In the genomic region with DNA sequence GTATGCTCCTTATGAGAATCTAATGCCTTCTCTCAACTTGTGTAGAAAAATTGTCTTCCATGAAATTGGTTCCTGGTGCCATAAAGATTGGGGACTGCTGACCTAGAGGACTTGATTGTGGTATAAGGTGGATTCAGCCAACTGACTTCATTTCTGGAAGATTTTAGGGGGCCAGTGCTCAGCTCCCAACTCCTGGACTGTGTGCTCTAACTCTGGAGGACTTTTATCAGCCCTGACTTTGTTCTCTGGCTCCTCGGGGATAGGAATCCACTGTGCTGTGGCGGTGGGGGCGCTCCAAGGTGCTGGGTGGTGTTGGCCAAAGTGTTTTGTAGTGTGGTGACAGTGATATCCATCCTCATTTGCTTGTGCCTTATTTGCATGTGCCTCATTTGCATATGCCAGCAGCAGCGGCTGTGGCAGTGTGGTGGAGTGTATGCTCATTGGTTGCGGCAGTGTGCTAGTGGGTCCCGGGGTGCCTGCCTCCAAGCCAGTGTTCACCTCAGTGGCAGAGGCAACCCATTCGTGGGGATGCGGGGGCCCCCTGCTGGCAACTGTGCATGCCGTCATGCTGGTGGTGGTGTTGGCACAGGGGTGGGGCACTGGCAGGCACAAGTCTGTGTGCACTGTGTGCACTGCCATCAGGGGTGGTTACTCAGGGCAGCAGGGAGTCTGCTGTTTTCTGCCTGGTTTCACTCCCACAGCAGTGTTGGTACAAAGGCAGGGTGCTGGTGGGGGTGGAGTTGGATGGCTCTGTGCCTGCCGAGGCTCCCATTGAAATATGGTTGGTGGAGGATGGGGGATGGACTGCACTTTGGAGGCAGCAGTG, we compare ENCODE assay signal across 1 cellular context.
A peak's percentile ranks its signal among the peaks of the same experiment; 100 is the strongest.
TF ChIP-seq lines count a peak whose summit lies in the region.

No MANE protein-coding gene starts in this region.

TF ChIP-seq in HepG2, 621 proteins besides CTCF, POLR2A, EP300 and RAD21 (continued from another document):
- TF ChIP-seq AGO2 (optimal IDR thresholded peaks at IDR 0.05; ENCODE audit: low read depth, low read length) (peak; percentile 89), PRDM4 (CRISPR knock-in tag; IDR thresholded peaks at IDR 0.05; ENCODE audit: borderline replicate concordance) (no peak), RARG (CRISPR knock-in tag; IDR thresholded peaks at IDR 0.05; ENCODE audit: low read depth) (no peak), GATAD2A (CRISPR knock-in tag; IDR thresholded peaks at IDR 0.05) (0 out of 2 replicates have a peak, but pooled peaks have one; percentile 39), ZNF253 (CRISPR knock-in tag; IDR thresholded peaks at IDR 0.05; ENCODE audit: borderline replicate concordance) (0 out of 2 replicates have a peak, but pooled peaks have one; percentile 8), FOXA3 (CRISPR knock-in tag; IDR thresholded peaks at IDR 0.05) (no peak), ZFX (CRISPR knock-in tag; IDR thresholded peaks at IDR 0.05; ENCODE audit: low read depth) (0 out of 2 replicates have a peak, but pooled peaks have one; percentile 33), NRL (CRISPR knock-in tag; IDR thresholded peaks at IDR 0.05; ENCODE audit: borderline replicate concordance) (peak; percentile 58), MAFK (conservative IDR thresholded peaks at IDR 0.05 in 1 of 2, IDR thresholded peaks at IDR 0.05 in 1 of 2; ENCODE audit: low read length in 2 of 2) (no peak), POGZ (CRISPR knock-in tag; IDR thresholded peaks at IDR 0.05) (peak; percentile 59; the same call in 1 of the 2 replicates), ZNF746 (CRISPR knock-in tag; IDR thresholded peaks at IDR 0.05) (no peak), ZNF790 (CRISPR knock-in tag; IDR thresholded peaks at IDR 0.05; ENCODE audit: borderline replicate concordance) (no peak), ZNF747 (CRISPR knock-in tag; IDR thresholded peaks at IDR 0.05; ENCODE audit: borderline replicate concordance) (no peak), PATZ1 (CRISPR knock-in tag; IDR thresholded peaks at IDR 0.05) (peak; percentile 47; the same call in 1 of the 2 replicates), ZNF589 (CRISPR knock-in tag; conservative IDR thresholded peaks at IDR 0.05) (peak; percentile 82; the same call in 1 of the 2 replicates), ZBTB46 (CRISPR knock-in tag; IDR thresholded peaks at IDR 0.05; ENCODE audit: borderline replicate concordance) (no peak; the same call in 1 of the 2 replicates), BATF2 (CRISPR knock-in tag; IDR thresholded peaks at IDR 0.05) (0 out of 2 replicates have a peak, but pooled peaks have one; percentile 27), ZIK1 (CRISPR knock-in tag; IDR thresholded peaks at IDR 0.05; ENCODE audit: borderline replicate concordance, low read depth) (no peak), ATF4 (CRISPR knock-in tag; IDR thresholded peaks at IDR 0.05) (0 out of 4 replicates have a peak, but pooled peaks of 1 of the 2 experiments have one; percentile 29), SP5 (CRISPR knock-in tag; IDR thresholded peaks at IDR 0.05; ENCODE audit: borderline replicate concordance, low read depth) (no peak), GABPB1 (CRISPR knock-in tag; IDR thresholded peaks at IDR 0.05) (0 out of 2 replicates have a peak, but pooled peaks have one; percentile 16), ZNF605 (CRISPR knock-in tag; IDR thresholded peaks at IDR 0.05) (no peak)
- TF ChIP-seq, protein P1, sequence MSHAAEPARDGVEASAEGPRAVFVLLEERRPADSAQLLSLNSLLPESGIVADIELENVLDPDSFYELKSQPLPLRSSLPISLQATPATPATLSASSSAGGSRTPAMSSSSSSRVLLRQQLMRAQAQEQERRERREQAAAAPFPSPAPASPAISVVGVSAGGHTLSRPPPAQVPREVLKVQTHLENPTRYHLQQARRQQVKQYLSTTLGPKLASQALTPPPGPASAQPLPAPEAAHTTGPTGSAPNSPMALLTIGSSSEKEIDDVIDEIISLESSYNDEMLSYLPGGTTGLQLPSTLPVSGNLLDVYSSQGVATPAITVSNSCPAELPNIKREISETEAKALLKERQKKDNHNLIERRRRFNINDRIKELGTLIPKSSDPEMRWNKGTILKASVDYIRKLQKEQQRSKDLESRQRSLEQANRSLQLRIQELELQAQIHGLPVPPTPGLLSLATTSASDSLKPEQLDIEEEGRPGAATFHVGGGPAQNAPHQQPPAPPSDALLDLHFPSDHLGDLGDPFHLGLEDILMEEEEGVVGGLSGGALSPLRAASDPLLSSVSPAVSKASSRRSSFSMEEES (CRISPR knock-in tag; IDR thresholded peaks at IDR 0.05), result no peak
- TF ChIP-seq, protein P2, sequence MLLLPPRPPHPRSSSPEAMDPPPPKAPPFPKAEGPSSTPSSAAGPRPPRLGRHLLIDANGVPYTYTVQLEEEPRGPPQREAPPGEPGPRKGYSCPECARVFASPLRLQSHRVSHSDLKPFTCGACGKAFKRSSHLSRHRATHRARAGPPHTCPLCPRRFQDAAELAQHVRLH (CRISPR knock-in tag; IDR thresholded peaks at IDR 0.05; ENCODE audit: borderline replicate concordance, low read depth), result no peak
